In the genomic region with DNA sequence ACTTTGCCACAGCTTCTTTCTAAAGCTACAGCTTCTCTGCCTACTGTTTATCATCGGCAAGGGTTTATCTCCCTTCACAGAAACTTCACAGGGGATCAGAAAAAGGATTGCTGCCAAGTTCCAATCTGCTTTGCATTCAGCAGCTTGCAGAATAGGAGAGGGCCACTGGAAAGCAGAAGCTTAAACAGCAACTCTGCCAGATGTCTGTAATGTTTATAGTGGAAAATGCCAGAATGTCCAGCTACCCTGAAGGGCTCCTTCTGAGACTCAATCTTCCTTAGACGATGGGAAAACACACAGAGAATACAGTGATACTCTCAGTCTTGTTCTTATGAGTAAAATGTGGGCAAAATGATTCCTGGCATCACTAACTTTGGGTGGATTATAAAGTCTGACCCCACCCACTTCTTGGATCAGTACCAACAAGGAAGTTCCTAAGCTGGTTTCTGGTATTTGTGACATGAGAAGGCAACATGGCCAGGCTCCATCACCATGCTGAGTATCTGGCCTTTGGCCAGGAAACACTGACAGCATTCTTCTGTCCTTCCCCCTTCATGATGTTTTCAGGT, we compare ENCODE assay signal across 9 cellular contexts. TPM values are rescaled to one million over a fixed set of nuclear protein-coding genes. Genes with fewer than 3 reads are reported as not detected.
DNase-seq lines count a peak whose midpoint lies in the region; ATAC-seq, FAIRE-seq and TF ChIP-seq lines count a peak whose summit lies in the region.
"Had no signal": no experiment of that assay in that cellular context is flagged by ENCODE, and none has a peak within 500 bp of the region (broad histone marks: within the 10 kb centered on the region; RNA-seq: fewer than 3 reads in every experiment).

No MANE protein-coding gene starts in this region.

- H3F3A ChIP-seq in smooth muscle cell (ENCODE audit: low read depth), result peaks cover 51% of the 10 kb centered on the region

- H2AFZ ChIP-seq in smooth muscle cell (ENCODE audit: low read depth), result no peak overlapping the region

- no peaks in the 10 kb centered on the region for H3K27me3 ChIP-seq in adrenal gland
- H3K27me3 ChIP-seq in right atrium auricular region, result no peaks in the 10 kb centered on the region
- no peaks in the 10 kb centered on the region for H3K27me3 ChIP-seq in smooth muscle cell (ENCODE audit: low read depth)
- H3K27me3 ChIP-seq: BLaER1 had no signal

- TF ChIP-seq POLR2A in adrenal gland (IDR thresholded peaks at IDR 0.05) (peak in 1 of 2 donors; percentile 33), GM12891 (IDR thresholded peaks at IDR 0.05; ENCODE audit: low read depth, low read length) (no peak)

- peak; percentile 2 to 51 for DNase-seq in NCI-H2081 (lab: John Stamatoyannopoulos, UW)
- no peak for DNase-seq in NCI-H2081 treated with DMSO at 0.1 percent for 48 hours (lab: John Stamatoyannopoulos, UW)
- DNase-seq in adrenal gland, result peak; percentile 76 to 93 (median 87)
- DNase-seq in right atrium auricular region (ENCODE audit: low spot score), result peak; percentile 90
- no peak for DNase-seq in smooth muscle cell (lab: John Stamatoyannopoulos, UW; ENCODE audit: unreplicated experiment)
- DNase-seq in GM12891 (ENCODE audit: insufficient read length, low spot score), result no peak
- no peak for DNase-seq in cerebellar nuclear complex (lab: John Stamatoyannopoulos, UW)

- H3K27ac ChIP-seq in adrenal gland, result peak overlapping the region; percentile 8 to 83 (median 58)
- peak overlapping the region; percentile 95 to 98 for H3K27ac ChIP-seq in right atrium auricular region
- peak overlapping the region; percentile 72 for H3K27ac ChIP-seq in smooth muscle cell (ENCODE audit: low read depth)
- H3K27ac ChIP-seq: BLaER1 had no signal

- no peaks in the 10 kb centered on the region for H3K9me3 ChIP-seq in adrenal gland (replicated peaks in 1 of 3)
- H3K9me3 ChIP-seq in right atrium auricular region, result no peaks in the 10 kb centered on the region
- no peaks in the 10 kb centered on the region for H3K9me3 ChIP-seq in smooth muscle cell (replicated peaks; ENCODE audit: low read depth)
- H3K9me3 ChIP-seq: BLaER1 had no signal

- peaks cover 5% of the 10 kb centered on the region for H4K20me1 ChIP-seq in smooth muscle cell (ENCODE audit: low read depth)
- H4K20me1 ChIP-seq: BLaER1 had no signal

- H3K4me1 ChIP-seq in adrenal gland (replicated peaks in 1 of 2), result peaks cover 37 to 68% of the 10 kb centered on the region in 2 donors
- peaks cover 3 to 67% of the 10 kb centered on the region in 2 donors for H3K4me1 ChIP-seq in right atrium auricular region
- peaks cover 12% of the 10 kb centered on the region for H3K4me1 ChIP-seq in smooth muscle cell (ENCODE audit: low read depth)
- H3K4me1 ChIP-seq: BLaER1 had no signal

- TF ChIP-seq CTCF in adrenal gland (IDR thresholded peaks at IDR 0.05) (no peak), right atrium auricular region (IDR thresholded peaks at IDR 0.05) (no peak), smooth muscle cell (IDR thresholded peaks at IDR 0.05; ENCODE audit: borderline replicate concordance, insufficient read depth, poor library complexity, severe bottlenecking) (no peak)

- H3K4me2 ChIP-seq in smooth muscle cell, result peak overlapping the region; percentile 61
- H3K4me2 ChIP-seq: BLaER1 had no signal

- H3K36me3 ChIP-seq in adrenal gland (replicated peaks in 1 of 2) (peaks cover 0 to 67% of the 10 kb centered on the region in 2 donors), right atrium auricular region (peaks cover 84% of the 10 kb centered on the region), smooth muscle cell (ENCODE audit: low read depth) (peaks cover 3% of the 10 kb centered on the region)
- H3K36me3 ChIP-seq: BLaER1 had no signal

- 0 to 4% (median 1%) methylated on average over 2 of the region's 2 CpGs for WGBS in adrenal gland, 4 donors
- 20% methylated on average over 2 of the region's 2 CpGs for WGBS in smooth muscle cell (ENCODE audit: low lambda C conversion rate)

- no peak overlapping the region for H3K4me3 ChIP-seq in adrenal gland
- H3K4me3 ChIP-seq in right atrium auricular region, result no peak overlapping the region
- H3K4me3 ChIP-seq in smooth muscle cell, result no peak overlapping the region
- H3K4me3 ChIP-seq: BLaER1 had no signal

- no peak for ATAC-seq in HG02938 (IDR thresholded peaks at IDR 0.05; ENCODE audit: unreplicated experiment)

- no peak for FAIRE-seq in GM12891 (lab: Jason Lieb, UNC)

- peak overlapping the region; percentile 36 for H3K9ac ChIP-seq in smooth muscle cell (ENCODE audit: low read depth)
- H3K9ac ChIP-seq: BLaER1 had no signal

- H3K79me2 ChIP-seq in smooth muscle cell (ENCODE audit: low read depth), result peaks cover 32% of the 10 kb centered on the region

- intact Hi-C loops in adrenal gland (cut with DNase I), result no loop called here

TF ChIP-seq in GM12891, 5 proteins besides CTCF, POLR2A, EP300 and RAD21:
- TF ChIP-seq POLR2AphosphoS5 (IDR thresholded peaks at IDR 0.05; ENCODE audit: low read depth, low read length) (no peak), POU2F2 (IDR thresholded peaks at IDR 0.05; ENCODE audit: low read depth, low read length) (no peak), SPI1 (IDR thresholded peaks at IDR 0.05; ENCODE audit: low read depth, low read length) (no peak), PAX5 (IDR thresholded peaks at IDR 0.05; ENCODE audit: insufficient read depth, low read length, severe bottlenecking) (no peak), TAF1 (IDR thresholded peaks at IDR 0.05; ENCODE audit: low read depth, low read length) (no peak)
TF ChIP-seq in GM12891: peak in this region for 0.

RNA-seq across cellular contexts. Expression of a gene that starts 19.0 kb away (rescaled TPM):
- total RNA-seq in adrenal gland (100 to 1,000 TPM; 182 to 427 (median 220) TPM), right atrium auricular region (100 to 1,000 TPM; 152 to 173 TPM), smooth muscle cell (171 and 187 TPM in 2 replicates)
- polyA plus RNA-seq in adrenal gland (100 to 1,000 TPM; 134 to 191 (median 158) TPM), smooth muscle cell (105 and 136 TPM in 2 replicates)
- polyA plus RNA-seq in GM12891 (2012; ENCODE audit: low read depth, missing spikeins), result 9.7 TPM

Comparison
In these comparisons a context has a peak if more than half of its experiments do, and no peak if none do; other contexts are left out.
1. DNase-seq: peak in NCI-H2081 (2 of 2), adrenal gland (7 of 7) and right atrium auricular region (single experiment); none in NCI-H2081 treated with DMSO at 0.1 percent for 48 hours (single experiment), smooth muscle cell (single experiment), GM12891 (single experiment) and cerebellar nuclear complex (0 of 2).
2. Peak in every context shown above with its lines, with median percentiles within 50 percentile points of each other: H3K27ac ChIP-seq.